Comparison of ENCODE assay signal across 8 cellular contexts in genomic region chr9:42420324-42420723, GRCh38.
DNase-seq lines count a peak whose midpoint lies in the region; ATAC-seq lines count a peak whose summit lies in the region.
"Not testable (repeated sequence)": the region's sequence is repeated elsewhere in the genome, so short reads cannot be mapped to it uniquely, and the experiment has no call there.

No MANE protein-coding gene starts in this region.

- DNase-seq in MV-4-11 (lab: John Stamatoyannopoulos, UW): peak; percentile 5
- DNase-seq in naive B cell: not testable (repeated sequence)

- H3K27me3 Mint-ChIP-seq in naive B cell: not testable (repeated sequence)

- ATAC-seq in GM18519 (IDR thresholded peaks at IDR 0.05; ENCODE audit: low FRiP score, unreplicated experiment) (peak; percentile 64), GM19324 (IDR thresholded peaks at IDR 0.05; ENCODE audit: low FRiP score, unreplicated experiment) (peak; percentile 67), GM21390 (IDR thresholded peaks at IDR 0.05; ENCODE audit: unreplicated experiment) (peak; percentile 76), GM21737 (IDR thresholded peaks at IDR 0.05; ENCODE audit: unreplicated experiment) (peak; percentile 62), HG02938 (IDR thresholded peaks at IDR 0.05; ENCODE audit: unreplicated experiment) (peak; percentile 81), HG03354 (IDR thresholded peaks at IDR 0.05; ENCODE audit: poor library complexity, severe bottlenecking, unreplicated experiment) (peak; percentile 82), naive B cell (ENCODE audit: low read depth in 2 of 2) (peak; percentile 61 to 65)

- H3K9me3 Mint-ChIP-seq in naive B cell: not testable (repeated sequence)

- not testable (repeated sequence) for H3K36me3 Mint-ChIP-seq in naive B cell

- not testable (repeated sequence) for H3K27ac Mint-ChIP-seq in naive B cell

- H3K4me3 Mint-ChIP-seq in naive B cell: not testable (repeated sequence)

- H3K4me1 Mint-ChIP-seq in naive B cell: not testable (repeated sequence)
